In the genomic region with DNA sequence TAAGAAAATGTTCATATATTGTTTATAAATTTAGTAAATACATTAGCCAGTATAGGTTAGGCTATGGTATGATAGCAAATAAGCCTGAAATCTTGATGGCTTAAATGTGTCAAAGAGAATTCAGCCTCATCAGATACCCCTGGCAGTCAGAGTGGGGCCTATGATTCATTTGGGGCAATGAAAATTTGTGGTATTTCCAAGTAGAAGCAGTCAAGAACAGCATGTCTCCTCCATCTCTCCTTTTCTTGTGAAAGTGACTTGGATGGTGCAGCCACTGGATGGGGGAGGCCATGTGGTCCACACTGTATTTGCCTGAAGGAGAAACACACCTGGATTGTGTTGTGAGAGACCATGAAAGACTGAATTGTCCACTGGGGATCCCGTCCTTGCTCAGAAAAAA, we compare ENCODE assay signal across 19 cellular contexts.
DNase-seq lines count a peak whose midpoint lies in the region; ATAC-seq and TF ChIP-seq lines count a peak whose summit lies in the region.
"Had no signal": no experiment of that assay in that cellular context is flagged by ENCODE, and none has a peak within 500 bp of the region (broad histone marks: within the 10 kb centered on the region; RNA-seq: fewer than 3 reads in every experiment).

No MANE protein-coding gene starts in this region.

- no peak overlapping the region for H3K4me3 Mint-ChIP-seq in activated CD4-positive, alpha-beta memory T cell treated with anti-CD3 and anti-CD28 coated beads for 36 hours
- H3K4me3 Mint-ChIP-seq in activated CD4-positive, alpha-beta memory T cell treated with anti-CD3 and anti-CD28 coated beads, Interleukin-2, amount 10 ng/mL, durations not matched to agents 7 days and 5 days: no peak overlapping the region
- H3K4me3 Mint-ChIP-seq in stimulated activated effector memory CD8-positive, alpha-beta T cell treated with anti-CD3 and anti-CD28 coated beads, Interleukin-12 subunit alpha, Interleukin-12 subunit beta, amount 100 ng/mL, for 72 hours: no peak overlapping the region
- H3K4me3 Mint-ChIP-seq: CD4-positive, alpha-beta memory T cell had no signal

- no peak overlapping the region for H3K27ac ChIP-seq in RWPE1
- H3K27ac ChIP-seq: A549, SJSA1 had no signal

- H3K4me1 Mint-ChIP-seq in activated CD4-positive, alpha-beta memory T cell treated with anti-CD3 and anti-CD28 coated beads for 36 hours (ENCODE audit: low read depth): no peaks in the 10 kb centered on the region
- H3K4me1 Mint-ChIP-seq in activated CD4-positive, alpha-beta memory T cell treated with anti-CD3 and anti-CD28 coated beads, Interleukin-2, amount 10 ng/mL, durations not matched to agents 7 days and 5 days: peaks cover 7% of the 10 kb centered on the region
- peaks cover 17% of the 10 kb centered on the region for H3K4me1 Mint-ChIP-seq in stimulated activated effector memory CD8-positive, alpha-beta T cell treated with anti-CD3 and anti-CD28 coated beads, Interleukin-12 subunit alpha, Interleukin-12 subunit beta, amount 100 ng/mL, for 72 hours

- no peaks in the 10 kb centered on the region for H3K27me3 Mint-ChIP-seq in activated CD4-positive, alpha-beta memory T cell treated with anti-CD3 and anti-CD28 coated beads for 36 hours
- H3K27me3 Mint-ChIP-seq in activated CD4-positive, alpha-beta memory T cell treated with anti-CD3 and anti-CD28 coated beads, Interleukin-2, amount 10 ng/mL, durations not matched to agents 7 days and 5 days: peaks cover 6% of the 10 kb centered on the region
- H3K27me3 Mint-ChIP-seq: CD4-positive, alpha-beta memory T cell had no signal

- POLR2A ChIA-PET in activated CD4-positive, alpha-beta memory T cell treated with anti-CD3 and anti-CD28 coated beads for 36 hours (lab: Charles Lee): no interaction called here
- POLR2A ChIA-PET in activated CD4-positive, alpha-beta memory T cell treated with anti-CD3 and anti-CD28 coated beads, Interleukin-2, amount 10 ng/mL, durations not matched to agents 7 days and 5 days (lab: Charles Lee): no interaction called here
- POLR2A ChIA-PET in RWPE1 (lab: Yijun Ruan, JAX; ENCODE audit: low non-redundant PET): no interaction called here

- peaks cover 3% of the 10 kb centered on the region for H3K9me3 Mint-ChIP-seq in activated CD4-positive, alpha-beta memory T cell treated with anti-CD3 and anti-CD28 coated beads for 36 hours
- no peaks in the 10 kb centered on the region for H3K9me3 Mint-ChIP-seq in activated CD4-positive, alpha-beta memory T cell treated with anti-CD3 and anti-CD28 coated beads, Interleukin-2, amount 10 ng/mL, durations not matched to agents 7 days and 5 days
- no peaks in the 10 kb centered on the region for H3K9me3 Mint-ChIP-seq in stimulated activated effector memory CD8-positive, alpha-beta T cell treated with anti-CD3 and anti-CD28 coated beads, Interleukin-12 subunit alpha, Interleukin-12 subunit beta, amount 100 ng/mL, for 72 hours
- H3K9me3 Mint-ChIP-seq: CD4-positive, alpha-beta memory T cell had no signal

- CTCF ChIA-PET in activated CD4-positive, alpha-beta memory T cell treated with anti-CD3 and anti-CD28 coated beads for 36 hours (lab: Charles Lee): interaction anchor here (0.6 kb wide), 1 partner anchor 135 kb away, joined by 3 read pairs; no protein-coding TSS in a partner anchor
- CTCF ChIA-PET in activated CD4-positive, alpha-beta memory T cell treated with anti-CD3 and anti-CD28 coated beads, Interleukin-2, amount 10 ng/mL, durations not matched to agents 7 days and 5 days (lab: Charles Lee): no interaction called here
- CTCF ChIA-PET in RWPE1 (lab: Yijun Ruan, JAX): no interaction called here

- H3K27ac Mint-ChIP-seq in activated CD4-positive, alpha-beta memory T cell treated with anti-CD3 and anti-CD28 coated beads for 36 hours: no peak overlapping the region
- H3K27ac Mint-ChIP-seq in activated CD4-positive, alpha-beta memory T cell treated with anti-CD3 and anti-CD28 coated beads, Interleukin-2, amount 10 ng/mL, durations not matched to agents 7 days and 5 days: no peak overlapping the region
- H3K27ac Mint-ChIP-seq in stimulated activated effector memory CD8-positive, alpha-beta T cell treated with anti-CD3 and anti-CD28 coated beads, Interleukin-12 subunit alpha, Interleukin-12 subunit beta, amount 100 ng/mL, for 72 hours: no peak overlapping the region
- H3K27ac Mint-ChIP-seq: CD4-positive, alpha-beta memory T cell had no signal

- TF ChIP-seq CTCF in RWPE1 (conservative IDR thresholded peaks at IDR 0.05; ENCODE audit: low read depth): no peak

- peak; percentile 89 for ATAC-seq in stimulated activated effector memory CD8-positive, alpha-beta T cell treated with anti-CD3 and anti-CD28 coated beads, Interleukin-12 subunit alpha, Interleukin-12 subunit beta, amount 100 ng/mL, for 72 hours
- ATAC-seq in HG03039 (IDR thresholded peaks at IDR 0.05; ENCODE audit: unreplicated experiment): no peak
- ATAC-seq: A549, Panc1 had no signal

- DNase-seq in activated CD4-positive, alpha-beta memory T cell treated with anti-CD3 and anti-CD28 coated beads for 36 hours: peak; percentile 9
- DNase-seq in activated CD4-positive, alpha-beta memory T cell treated with anti-CD3 and anti-CD28 coated beads, Interleukin-2, amount 10 ng/mL, durations not matched to agents 7 days and 5 days: no peak
- DNase-seq in LHCN-M2 (ENCODE audit: low read depth): peak; percentile 35
- DNase-seq in astrocyte of the hippocampus (ENCODE audit: low read depth, low spot score): peak; percentile 59
- no peak for DNase-seq in stimulated activated effector memory CD8-positive, alpha-beta T cell treated with anti-CD3 and anti-CD28 coated beads, Interleukin-12 subunit alpha, Interleukin-12 subunit beta, amount 100 ng/mL, for 72 hours (ENCODE audit: low spot score in 2 of 2)
- DNase-seq in activated naive CD4-positive, alpha-beta T cell treated with Interleukin-2 at 50 U/mL for 16 hours: no peak
- DNase-seq in RWPE1 (ENCODE audit: low spot score): no peak
- DNase-seq: CD4-positive, alpha-beta memory T cell; DMS153; KG1; NCI-H1417 treated with DMSO at 0.1 percent for 48 hours; NCI-H1930; NCI-H226; NCI-H524; NCI-H82 had no signal

- H3K36me3 Mint-ChIP-seq in activated CD4-positive, alpha-beta memory T cell treated with anti-CD3 and anti-CD28 coated beads for 36 hours: peaks cover 3% of the 10 kb centered on the region
- no peaks in the 10 kb centered on the region for H3K36me3 Mint-ChIP-seq in activated CD4-positive, alpha-beta memory T cell treated with anti-CD3 and anti-CD28 coated beads, Interleukin-2, amount 10 ng/mL, durations not matched to agents 7 days and 5 days (ENCODE audit: low read depth)
- no peaks in the 10 kb centered on the region for H3K36me3 Mint-ChIP-seq in stimulated activated effector memory CD8-positive, alpha-beta T cell treated with anti-CD3 and anti-CD28 coated beads, Interleukin-12 subunit alpha, Interleukin-12 subunit beta, amount 100 ng/mL, for 72 hours

- intact Hi-C loops in activated CD4-positive, alpha-beta memory T cell treated with anti-CD3 and anti-CD28 coated beads for 36 hours (cut with micrococcal nuclease): no loop called here

Comparison
In these comparisons a context has a peak if more than half of its experiments do, and no peak if none do; other contexts are left out.
1. DNase-seq: peak in activated CD4-positive, alpha-beta memory T cell treated with anti-CD3 and anti-CD28 coated beads for 36 hours (single experiment), LHCN-M2 (single experiment) and astrocyte of the hippocampus (single experiment); none in activated CD4-positive, alpha-beta memory T cell treated with anti-CD3 and anti-CD28 coated beads, Interleukin-2, amount 10 ng/mL, durations not matched to agents 7 days and 5 days (single experiment), stimulated activated effector memory CD8-positive, alpha-beta T cell treated with anti-CD3 and anti-CD28 coated beads, Interleukin-12 subunit alpha, Interleukin-12 subunit beta, amount 100 ng/mL, for 72 hours (0 of 2), activated naive CD4-positive, alpha-beta T cell treated with Interleukin-2 at 50 U/mL for 16 hours (single experiment) and RWPE1 (single experiment).